In the genomic region with DNA sequence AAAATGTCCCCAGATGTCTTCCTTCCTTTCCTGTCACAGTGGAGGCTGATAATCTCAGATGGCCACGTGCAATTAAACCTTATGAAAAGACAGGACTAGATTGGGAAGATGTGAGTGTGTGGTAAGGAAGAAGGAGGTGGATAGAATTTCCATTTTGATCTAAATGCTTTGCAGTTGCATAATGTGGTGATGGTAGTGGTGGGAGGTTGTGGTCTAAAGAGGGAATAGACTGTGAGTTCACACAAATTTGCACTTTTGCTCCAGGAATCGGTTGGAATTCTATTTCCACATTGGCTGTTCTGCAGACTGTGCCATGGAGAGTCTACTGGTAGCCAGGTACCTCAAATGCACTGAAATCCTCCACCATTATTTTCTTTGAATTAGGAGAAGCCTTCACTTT, we compare ENCODE assay signal across 22 cellular contexts.
DNase-seq lines count a peak whose midpoint lies in the region; ATAC-seq and TF ChIP-seq lines count a peak whose summit lies in the region.
"Had no signal": no experiment of that assay in that cellular context is flagged by ENCODE, and none has a peak within 500 bp of the region (broad histone marks: within the 10 kb centered on the region; RNA-seq: fewer than 3 reads in every experiment).

No MANE protein-coding gene starts in this region.

- TF ChIP-seq CTCF in natural killer cell (IDR thresholded peaks at IDR 0.05), result no peak
- TF ChIP-seq CTCF in lower lobe of right lung (IDR thresholded peaks at IDR 0.05), result no peak

- H3K27ac Mint-ChIP-seq in natural killer cell, result peak overlapping the region; percentile 59 to 85
- peak overlapping the region in 1 of 2 donors; percentile 5 for H3K27ac Mint-ChIP-seq in natural killer cell treated with Interleukin-12 subunit alpha and Interleukin-12 subunit beta and Interleukin-15 and Interleukin-18, amount 100 ng/mL, for 72 hours
- no peak overlapping the region for H3K27ac Mint-ChIP-seq in activated CD4-positive, alpha-beta T cell treated with anti-CD3 and anti-CD28 coated beads, Interleukin-2, amount 10 ng/mL, durations not matched to agents 7 days and 5 days
- H3K27ac Mint-ChIP-seq: mesothelial cell of epicardium, neural progenitor cell had no signal

- H3K4me1 ChIP-seq in lower lobe of right lung, result peaks cover 92% of the 10 kb centered on the region

- POLR2A ChIA-PET in activated CD4-positive, alpha-beta T cell treated with anti-CD3 and anti-CD28 coated beads, Interleukin-2, amount 10 ng/mL, durations not matched to agents 7 days and 5 days (lab: Charles Lee), result no interaction called here

- H3K4me3 ChIP-seq in lower lobe of right lung, result no peak overlapping the region
- H3K4me3 ChIP-seq: neural progenitor cell had no signal

- DNase-seq in natural killer cell (no peak), lower lobe of right lung (no peak), superior temporal gyrus (ENCODE audit: extremely low spot score) (peak; percentile 38), SK-N-DZ (ENCODE audit: low spot score) (no peak), iPS-NIHi11 (ENCODE audit: low spot score) (no peak)
- DNase-seq in natural killer cell treated with Interleukin-12 subunit alpha and Interleukin-12 subunit beta and Interleukin-15 and Interleukin-18, amount 100 ng/mL, for 72 hours (ENCODE audit: low spot score), result no peak
- DNase-seq in activated CD4-positive, alpha-beta T cell treated with anti-CD3 and anti-CD28 coated beads, Interleukin-2, amount 10 ng/mL, durations not matched to agents 7 days and 5 days, result no peak
- DNase-seq: activated CD4-positive, CD25-positive, alpha-beta regulatory T cell treated with anti-CD3 and anti-CD28 coated beads, Interleukin-2, amount 50 U/mL, for 72 hours; activated effector memory CD4-positive, alpha-beta T cell treated with Interleukin-2 at 50 U/mL for 16 hours; amygdala; CD4-positive, alpha-beta memory T cell; cerebellar nuclear complex; effector memory CD8-positive, alpha-beta T cell; NCI-H1092 treated with DMSO at 0.1 percent for 48 hours; NCI-H526 treated with DMSO at 0.1 percent for 48 hours; PC-3; retina; stimulated activated naive CD8-positive, alpha-beta T cell treated with anti-CD3 and anti-CD28 coated beads, Interleukin-15, Interleukin-2, amounts not matched to agents 100 U/mL and 50 U/mL, for 24 hours; T-helper 9 cell had no signal

- H3K27me3 Mint-ChIP-seq in natural killer cell (ENCODE audit: low read depth in 2 of 2), result no peaks in the 10 kb centered on the region
- no peaks in the 10 kb centered on the region for H3K27me3 Mint-ChIP-seq in natural killer cell treated with Interleukin-12 subunit alpha and Interleukin-12 subunit beta and Interleukin-15 and Interleukin-18, amount 100 ng/mL, for 72 hours
- H3K27me3 Mint-ChIP-seq in activated CD4-positive, alpha-beta T cell treated with anti-CD3 and anti-CD28 coated beads, Interleukin-2, amount 10 ng/mL, durations not matched to agents 7 days and 5 days, result peaks cover 7% of the 10 kb centered on the region
- H3K27me3 Mint-ChIP-seq: CD4-positive, alpha-beta memory T cell; effector memory CD8-positive, alpha-beta T cell had no signal

- intact Hi-C loops in natural killer cell (cut with micrococcal nuclease), result no loop called here
- intact Hi-C loops in lower lobe of right lung (cut with DNase I), result no loop called here

- H3K36me3 Mint-ChIP-seq in natural killer cell, result no peaks in the 10 kb centered on the region
- H3K36me3 Mint-ChIP-seq in natural killer cell treated with Interleukin-12 subunit alpha and Interleukin-12 subunit beta and Interleukin-15 and Interleukin-18, amount 100 ng/mL, for 72 hours, result no peaks in the 10 kb centered on the region
- peaks cover under 1% of the 10 kb centered on the region for H3K36me3 Mint-ChIP-seq in activated CD4-positive, alpha-beta T cell treated with anti-CD3 and anti-CD28 coated beads, Interleukin-2, amount 10 ng/mL, durations not matched to agents 7 days and 5 days (ENCODE audit: low read depth)
- H3K36me3 Mint-ChIP-seq: CD4-positive, alpha-beta memory T cell; mesothelial cell of epicardium had no signal

- H3K36me3 ChIP-seq in lower lobe of right lung, result peaks cover 25% of the 10 kb centered on the region
- H3K36me3 ChIP-seq: neural progenitor cell had no signal

- H3K27ac ChIP-seq in lower lobe of right lung, result peak overlapping the region; percentile 81
- H3K27ac ChIP-seq: neural progenitor cell had no signal

- no peaks in the 10 kb centered on the region for H3K9me3 ChIP-seq in lower lobe of right lung

- CTCF ChIA-PET in activated CD4-positive, alpha-beta T cell treated with anti-CD3 and anti-CD28 coated beads, Interleukin-2, amount 10 ng/mL, durations not matched to agents 7 days and 5 days (lab: Charles Lee), result no interaction called here

- H3K4me3 Mint-ChIP-seq in natural killer cell, result peak overlapping the region; percentile 7
- no peak overlapping the region for H3K4me3 Mint-ChIP-seq in natural killer cell treated with Interleukin-12 subunit alpha and Interleukin-12 subunit beta and Interleukin-15 and Interleukin-18, amount 100 ng/mL, for 72 hours
- no peak overlapping the region for H3K4me3 Mint-ChIP-seq in activated CD4-positive, alpha-beta T cell treated with anti-CD3 and anti-CD28 coated beads, Interleukin-2, amount 10 ng/mL, durations not matched to agents 7 days and 5 days
- H3K4me3 Mint-ChIP-seq: CD4-positive, alpha-beta memory T cell; mesothelial cell of epicardium; neural progenitor cell had no signal

- no peak for ATAC-seq in natural killer cell
- no peak for ATAC-seq in natural killer cell treated with Interleukin-12 subunit alpha and Interleukin-12 subunit beta and Interleukin-15 and Interleukin-18, amount 100 ng/mL, for 72 hours
- ATAC-seq in lower lobe of right lung, result no peak
- no peak for ATAC-seq in HG02763 (IDR thresholded peaks at IDR 0.05; ENCODE audit: unreplicated experiment)
- ATAC-seq: effector memory CD8-positive, alpha-beta T cell; PC-3; stimulated activated naive CD8-positive, alpha-beta T cell treated with anti-CD3 and anti-CD28 coated beads, Interleukin-15, Interleukin-2, amounts not matched to agents 100 U/mL and 50 U/mL, for 24 hours had no signal

- H3K27me3 ChIP-seq in lower lobe of right lung (ENCODE audit: low read depth), result no peaks in the 10 kb centered on the region
- H3K27me3 ChIP-seq: neural progenitor cell had no signal

- H3K4me1 Mint-ChIP-seq in natural killer cell, result peaks cover 94 to 100% of the 10 kb centered on the region in 2 donors
- H3K4me1 Mint-ChIP-seq in natural killer cell treated with Interleukin-12 subunit alpha and Interleukin-12 subunit beta and Interleukin-15 and Interleukin-18, amount 100 ng/mL, for 72 hours (ENCODE audit: low read depth in 2 of 2), result peaks cover 55 to 76% of the 10 kb centered on the region in 2 donors
- peaks cover 20% of the 10 kb centered on the region for H3K4me1 Mint-ChIP-seq in activated CD4-positive, alpha-beta T cell treated with anti-CD3 and anti-CD28 coated beads, Interleukin-2, amount 10 ng/mL, durations not matched to agents 7 days and 5 days

- H3K9me3 Mint-ChIP-seq in natural killer cell, result no peaks in the 10 kb centered on the region
- H3K9me3 Mint-ChIP-seq in natural killer cell treated with Interleukin-12 subunit alpha and Interleukin-12 subunit beta and Interleukin-15 and Interleukin-18, amount 100 ng/mL, for 72 hours, result no peaks in the 10 kb centered on the region
- peaks cover 4% of the 10 kb centered on the region for H3K9me3 Mint-ChIP-seq in activated CD4-positive, alpha-beta T cell treated with anti-CD3 and anti-CD28 coated beads, Interleukin-2, amount 10 ng/mL, durations not matched to agents 7 days and 5 days
- H3K9me3 Mint-ChIP-seq: effector memory CD8-positive, alpha-beta T cell; mesothelial cell of epicardium had no signal
